In genomic region chrX:78979789-78980464, GRCh38 we compare ENCODE assay signal across 8 cellular contexts. TPM values are rescaled to one million over a fixed set of nuclear protein-coding genes. Genes with fewer than 3 reads are reported as not detected.
DNase-seq lines count a peak whose midpoint lies in the region; ATAC-seq and TF ChIP-seq lines count a peak whose summit lies in the region.

No MANE protein-coding gene starts in this region.

- no peak for TF ChIP-seq POLR2A in transverse colon (IDR thresholded peaks at IDR 0.05)

- H3K36me3 ChIP-seq in H7 (replicated peaks; ENCODE audit: control insufficient read depth, insufficient read depth, low read length), result no peaks in the 10 kb centered on the region
- no peaks in the 10 kb centered on the region for H3K36me3 ChIP-seq in transverse colon
- H3K36me3 ChIP-seq in CD8-positive, alpha-beta memory T cell (ENCODE audit: insufficient read depth, low read length), result no peaks in the 10 kb centered on the region

- DNase-seq in GM12865 (ENCODE audit: low read depth) (peak; percentile 77), H7 (no peak), transverse colon (no peak), dermis blood vessel endothelial cell (no peak)
- DNase-seq in activated T-helper 1 cell treated with anti-CD3 and anti-CD28 coated beads, Interleukin-12 subunit alpha, Interleukin-12 subunit beta, Interleukin-2, Interleukin-4 antibody, amounts not matched to agents 30 ng/mL and 10 ng/mL and 1 ng/mL, durations not matched to agents 14 hours and 24 hours and 36 hours (ENCODE audit: low spot score), result no peak
- no peak for DNase-seq in CD8-positive, alpha-beta memory T cell

- no peaks in the 10 kb centered on the region for H3K9me3 ChIP-seq in transverse colon
- no peaks in the 10 kb centered on the region for H3K9me3 ChIP-seq in CD8-positive, alpha-beta memory T cell (ENCODE audit: low read length)

- H3K9me3 Mint-ChIP-seq in activated T-helper 1 cell treated with anti-CD3 and anti-CD28 coated beads, Interleukin-12 subunit alpha, Interleukin-12 subunit beta, Interleukin-2, Interleukin-4 antibody, amounts not matched to agents 30 ng/mL and 10 ng/mL and 1 ng/mL, durations not matched to agents 14 hours and 24 hours and 36 hours, result peaks cover 12% of the 10 kb centered on the region
- peaks cover 0 to 2% (median 0%) of the 10 kb centered on the region in 5 donors for H3K9me3 Mint-ChIP-seq in CD8-positive, alpha-beta memory T cell

- H3K27ac ChIP-seq in transverse colon, result no peak overlapping the region
- H3K27ac ChIP-seq in CD8-positive, alpha-beta memory T cell (ENCODE audit: low read depth, low read length), result no peak overlapping the region

- H3K4me3 Mint-ChIP-seq in activated T-helper 1 cell treated with anti-CD3 and anti-CD28 coated beads, Interleukin-12 subunit alpha, Interleukin-12 subunit beta, Interleukin-2, Interleukin-4 antibody, amounts not matched to agents 30 ng/mL and 10 ng/mL and 1 ng/mL, durations not matched to agents 14 hours and 24 hours and 36 hours, result peak overlapping the region; percentile 67
- H3K4me3 Mint-ChIP-seq in CD8-positive, alpha-beta memory T cell, result peak overlapping the region in 2 of 7 donors; percentile 27 to 54

- CTCF ChIA-PET in CD8-positive, alpha-beta memory T cell (lab: Charles Lee), result no interaction called here

- no peak for TF ChIP-seq EP300 in transverse colon (IDR thresholded peaks at IDR 0.05; ENCODE audit: low read depth)

- H3K27me3 ChIP-seq in H7 (ENCODE audit: control insufficient read depth, insufficient read depth, low read length) (no peaks in the 10 kb centered on the region), transverse colon (no peaks in the 10 kb centered on the region)
- no peaks in the 10 kb centered on the region for H3K27me3 ChIP-seq in CD8-positive, alpha-beta memory T cell (ENCODE audit: insufficient read depth, low read length, poor library complexity, severe bottlenecking)

- H3K4me1 ChIP-seq in transverse colon, result no peaks in the 10 kb centered on the region
- no peaks in the 10 kb centered on the region for H3K4me1 ChIP-seq in CD8-positive, alpha-beta memory T cell (ENCODE audit: insufficient read depth, low read length)

- H3K27ac Mint-ChIP-seq in activated T-helper 1 cell treated with anti-CD3 and anti-CD28 coated beads, Interleukin-12 subunit alpha, Interleukin-12 subunit beta, Interleukin-2, Interleukin-4 antibody, amounts not matched to agents 30 ng/mL and 10 ng/mL and 1 ng/mL, durations not matched to agents 14 hours and 24 hours and 36 hours, result peak overlapping the region; percentile 100
- peak overlapping the region in 1 of 8 donors; percentile 14 for H3K27ac Mint-ChIP-seq in CD8-positive, alpha-beta memory T cell

- peak; percentile 99 for ATAC-seq in GM19397 (IDR thresholded peaks at IDR 0.05; ENCODE audit: unreplicated experiment)
- ATAC-seq in HG03103 (IDR thresholded peaks at IDR 0.05; ENCODE audit: low read depth, unreplicated experiment), result peak; percentile 97

- H3K4me3 ChIP-seq in GM12865 (ENCODE audit: low read depth, low read length) (peak overlapping the region; percentile 15; the same call in 1 of the 2 replicates), H7 (ENCODE audit: insufficient read depth, low read depth, low read length) (no peak overlapping the region), transverse colon (no peak overlapping the region)
- H3K4me3 ChIP-seq in CD8-positive, alpha-beta memory T cell (ENCODE audit: low read length), result no peak overlapping the region

- H3K4me1 Mint-ChIP-seq in activated T-helper 1 cell treated with anti-CD3 and anti-CD28 coated beads, Interleukin-12 subunit alpha, Interleukin-12 subunit beta, Interleukin-2, Interleukin-4 antibody, amounts not matched to agents 30 ng/mL and 10 ng/mL and 1 ng/mL, durations not matched to agents 14 hours and 24 hours and 36 hours (ENCODE audit: low read depth), result peaks cover 35% of the 10 kb centered on the region
- peaks cover 2 to 9% (median 8%) of the 10 kb centered on the region in 3 donors for H3K4me1 Mint-ChIP-seq in CD8-positive, alpha-beta memory T cell

- H3K36me3 Mint-ChIP-seq in activated T-helper 1 cell treated with anti-CD3 and anti-CD28 coated beads, Interleukin-12 subunit alpha, Interleukin-12 subunit beta, Interleukin-2, Interleukin-4 antibody, amounts not matched to agents 30 ng/mL and 10 ng/mL and 1 ng/mL, durations not matched to agents 14 hours and 24 hours and 36 hours (ENCODE audit: low read depth), result peaks cover 7% of the 10 kb centered on the region
- H3K36me3 Mint-ChIP-seq in CD8-positive, alpha-beta memory T cell, result peaks cover 0 to 9% (median 5%) of the 10 kb centered on the region in 3 donors

- intact Hi-C loops in activated T-helper 1 cell treated with anti-CD3 and anti-CD28 coated beads, Interleukin-12 subunit alpha, Interleukin-12 subunit beta, Interleukin-2, Interleukin-4 antibody, amounts not matched to agents 30 ng/mL and 10 ng/mL and 1 ng/mL, durations not matched to agents 14 hours and 24 hours and 36 hours (cut with micrococcal nuclease), result loop anchor here (1.0 to 10.0 kb wide), 8 partner anchors 34 to 645 kb away; no protein-coding TSS in a partner anchor
- intact Hi-C loops in transverse colon (cut with DNase I; ENCODE audit: low total_unique reads), result no loop called here

- in situ Hi-C loops in transverse colon (cut with MboI; ENCODE audit: low pct_ligation_motif_present in 1 of 4, low pct_unique_long_range_greater_than_20kb in 1 of 4, low sequenced_read_pairs in 3 of 4), result no loop called here

- POLR2A ChIA-PET in CD8-positive, alpha-beta memory T cell (lab: Charles Lee), result no interaction called here

- WGBS in transverse colon (ENCODE audit: low coverage in 1 of 2), 2 donors, result 51% methylated on average over 4 of the region's 4 CpGs; no CpG with 5 or more reads in 1 of the 2 donors

- H3K27me3 Mint-ChIP-seq in activated T-helper 1 cell treated with anti-CD3 and anti-CD28 coated beads, Interleukin-12 subunit alpha, Interleukin-12 subunit beta, Interleukin-2, Interleukin-4 antibody, amounts not matched to agents 30 ng/mL and 10 ng/mL and 1 ng/mL, durations not matched to agents 14 hours and 24 hours and 36 hours (ENCODE audit: insufficient read depth), result no peaks in the 10 kb centered on the region
- H3K27me3 Mint-ChIP-seq in CD8-positive, alpha-beta memory T cell, result peaks cover 0 to 3% of the 10 kb centered on the region in 2 donors

- TF ChIP-seq CTCF in GM12865 (IDR thresholded peaks at IDR 0.05; ENCODE audit: insufficient read depth, low read depth, low read length, missing control alignments), result no peak
- TF ChIP-seq CTCF in transverse colon (IDR thresholded peaks at IDR 0.05), result no peak

RNA-seq across cellular contexts. Expression of gene P2RY10, which starts 34.7 kb away (rescaled TPM):
- 34.6 and 44.9 TPM in 2 replicates for total RNA-seq in activated T-helper 1 cell treated with anti-CD3 and anti-CD28 coated beads, Interleukin-12 subunit alpha, Interleukin-12 subunit beta, Interleukin-2, Interleukin-4 antibody, amounts not matched to agents 30 ng/mL and 10 ng/mL and 1 ng/mL, durations not matched to agents 14 hours and 24 hours and 36 hours
- total RNA-seq in H7 (2014; rRNA removed; shearing (Covaris generic)), result not detected in 2 replicates
- 10 to 100 TPM in 1 of 4 donors, 1 to 10 TPM in 2, not detected in 1; 1.1 to 11.3 (median 2.0) TPM for total RNA-seq in transverse colon
- not detected in 2 replicates for total RNA-seq in dermis blood vessel endothelial cell
- total RNA-seq in CD8-positive, alpha-beta memory T cell, result 10 to 100 TPM; 64.9 to 66.4 TPM
- 58.8 TPM for polyA plus RNA-seq in CD8-positive, alpha-beta memory T cell
